Comparison of ENCODE assay signal across 8 cellular contexts in the genomic region with DNA sequence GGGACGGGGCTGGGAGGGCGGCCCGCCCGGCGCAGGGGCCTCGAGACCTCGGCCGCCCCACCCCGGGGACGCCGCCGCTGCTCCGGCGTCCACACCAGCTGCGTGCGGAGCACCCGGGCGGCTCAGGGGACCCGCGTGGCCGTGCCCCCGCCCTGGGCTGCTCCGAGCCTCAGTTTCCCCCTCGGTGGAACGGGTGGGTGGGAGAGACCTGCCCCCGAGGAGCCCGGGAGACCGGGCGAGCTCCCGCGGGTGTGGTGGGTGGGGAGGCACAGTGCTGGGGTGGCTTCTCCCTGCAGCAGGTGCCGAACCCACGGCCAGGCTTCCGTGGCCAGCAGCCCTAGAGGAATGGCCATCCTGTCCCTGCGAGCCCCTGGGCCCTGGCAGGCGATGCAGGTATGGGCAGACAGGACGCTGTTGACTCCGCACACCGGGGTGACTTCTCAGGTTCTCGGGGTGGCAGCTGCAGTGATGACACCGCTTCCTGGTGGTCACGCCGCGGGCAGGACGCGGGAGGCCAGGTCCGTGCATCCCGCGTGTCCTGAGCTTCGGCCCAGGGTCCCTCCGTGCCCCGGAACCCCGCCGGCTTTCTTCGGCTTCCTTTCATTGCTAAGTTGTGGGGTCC. TPM values are rescaled to one million over a fixed set of nuclear protein-coding genes. Genes with fewer than 3 reads are reported as not detected.
DNase-seq lines count a peak whose midpoint lies in the region; ATAC-seq, FAIRE-seq and TF ChIP-seq lines count a peak whose summit lies in the region.

No MANE protein-coding gene starts in this region.

- peaks cover 50% of the 10 kb centered on the region for H3K79me2 ChIP-seq in OCI-LY7 (ENCODE audit: insufficient read depth, low read depth, low read length)

- H3K4me2 ChIP-seq in OCI-LY7 (ENCODE audit: low read length), result peak overlapping the region; percentile 86

- no peaks in the 10 kb centered on the region for H4K20me1 ChIP-seq in OCI-LY7 (ENCODE audit: insufficient read depth, low read length)

- no peaks in the 10 kb centered on the region for H3K9me3 Mint-ChIP-seq in CD8-positive, alpha-beta memory T cell

- peak overlapping the region; percentile 41 for H3K4me3 ChIP-seq in CD8-positive, alpha-beta memory T cell (ENCODE audit: low read length)
- H3K4me3 ChIP-seq in OCI-LY7 (ENCODE audit: low read depth, low read length, poor library complexity, severe bottlenecking) (peak overlapping the region; percentile 78), neutrophil (ENCODE audit: low read depth in 1 of 2, low read length in 1 of 2) (peak overlapping the region; percentile 60 to 83)

- H3K4me1 Mint-ChIP-seq in CD8-positive, alpha-beta memory T cell, result peaks cover 8 to 17% (median 13%) of the 10 kb centered on the region in 3 donors

- TF ChIP-seq CTCF in OCI-LY7 (conservative IDR thresholded peaks at IDR 0.05; ENCODE audit: low read length), result no peak
- no peak for TF ChIP-seq CTCF in neutrophil (IDR thresholded peaks at IDR 0.05)

- no peaks in the 10 kb centered on the region for H3K9me3 ChIP-seq in CD8-positive, alpha-beta memory T cell (ENCODE audit: low read length)
- no peaks in the 10 kb centered on the region for H3K9me3 ChIP-seq in OCI-LY7 (ENCODE audit: low read length)
- no peaks in the 10 kb centered on the region for H3K9me3 ChIP-seq in neutrophil

- no peak for TF ChIP-seq POLR2A in GM12891 (IDR thresholded peaks at IDR 0.05; ENCODE audit: low read depth, low read length)

- H3K36me3 ChIP-seq in CD8-positive, alpha-beta memory T cell (ENCODE audit: insufficient read depth, low read length), result no peaks in the 10 kb centered on the region
- peaks cover 40% of the 10 kb centered on the region for H3K36me3 ChIP-seq in OCI-LY7 (ENCODE audit: insufficient read depth, low read length)
- peaks cover 2% of the 10 kb centered on the region for H3K36me3 ChIP-seq in neutrophil

- H3K27ac ChIP-seq in CD8-positive, alpha-beta memory T cell (ENCODE audit: low read depth, low read length), result no peak overlapping the region
- H3K27ac ChIP-seq in OCI-LY7 (ENCODE audit: low read depth, low read length, poor library complexity, severe bottlenecking), result peak overlapping the region; percentile 97
- H3K27ac ChIP-seq in neutrophil, result peak overlapping the region; percentile 72

- peak overlapping the region; percentile 75 to 93 (median 83) for H3K4me3 Mint-ChIP-seq in CD8-positive, alpha-beta memory T cell

- POLR2A ChIA-PET in CD8-positive, alpha-beta memory T cell (lab: Charles Lee), result interaction anchor here (0.6 kb wide), 1 partner anchor 73 kb away, joined by 6 read pairs; no protein-coding TSS in a partner anchor
- POLR2A ChIA-PET in OCI-LY7 (lab: Charles Lee), result interaction anchor here (1.0 to 2.0 kb wide), 4 partner anchors 23 to 27 kb away, joined by 3 to 13 read pairs (median 8); no protein-coding TSS in a partner anchor

- DNase-seq in CD8-positive, alpha-beta memory T cell, result no peak
- no peak for DNase-seq in OCI-LY7 (ENCODE audit: low spot score)
- DNase-seq in epidermal melanocyte (ENCODE audit: insufficient read length, low spot score), result peak; percentile 5
- DNase-seq in DMS153 treated with DMSO at 0.1 percent for 48 hours (lab: John Stamatoyannopoulos, UW; ENCODE audit: unreplicated experiment), result no peak
- DNase-seq in GM12891 (ENCODE audit: insufficient read length, low spot score), result no peak

- no TSS peak for BruUV-seq in OCI-LY7 (replicated peaks; lab: Mats Ljungman, UMichigan)

- no peak for ATAC-seq in HG03439 (IDR thresholded peaks at IDR 0.05; ENCODE audit: unreplicated experiment)
- ATAC-seq in GM21825 (IDR thresholded peaks at IDR 0.05; ENCODE audit: unreplicated experiment), result no peak

- H3K4me1 ChIP-seq in CD8-positive, alpha-beta memory T cell (ENCODE audit: insufficient read depth, low read length), result peaks cover 14% of the 10 kb centered on the region
- peaks cover 84% of the 10 kb centered on the region for H3K4me1 ChIP-seq in OCI-LY7 (ENCODE audit: insufficient read depth, low read length, poor library complexity, severe bottlenecking)
- H3K4me1 ChIP-seq in neutrophil (ENCODE audit: control insufficient read depth in 1 of 2, insufficient read depth in 1 of 2, low read depth in 1 of 2, low read length in 1 of 2), result peaks cover 16 to 39% of the 10 kb centered on the region in 2 experiments

- intact Hi-C loops in OCI-LY7 (cut with micrococcal nuclease; ENCODE audit: unreplicated experiment), result loop anchor here (2.0 kb wide), 2 partner anchors 24 to 64 kb away; no protein-coding TSS in a partner anchor

- no peak for FAIRE-seq in GM12891 (lab: Jason Lieb, UNC)

- H3K9me2 ChIP-seq in OCI-LY7 (ENCODE audit: insufficient read depth, low read length), result no peaks in the 10 kb centered on the region

- H3K27me3 ChIP-seq in CD8-positive, alpha-beta memory T cell (ENCODE audit: insufficient read depth, low read length, poor library complexity, severe bottlenecking), result peaks cover 4% of the 10 kb centered on the region
- peaks cover 42% of the 10 kb centered on the region for H3K27me3 ChIP-seq in neutrophil

- H3K36me3 Mint-ChIP-seq in CD8-positive, alpha-beta memory T cell, result peaks cover 0 to 2% (median 1%) of the 10 kb centered on the region in 3 donors

- H2AFZ ChIP-seq in OCI-LY7 (ENCODE audit: low read length), result no peak overlapping the region

- H3K27ac Mint-ChIP-seq in CD8-positive, alpha-beta memory T cell, result peak overlapping the region in 2 of 8 donors; percentile 70

- peaks cover 18 to 22% of the 10 kb centered on the region in 2 donors for H3K27me3 Mint-ChIP-seq in CD8-positive, alpha-beta memory T cell

- CTCF ChIA-PET in CD8-positive, alpha-beta memory T cell (lab: Charles Lee), result interaction anchor here (0.8 to 1.9 kb wide), 2 partner anchors 39 to 42 kb away, joined by 4 to 6 read pairs; no protein-coding TSS in a partner anchor
- CTCF ChIA-PET in OCI-LY7 (lab: Charles Lee; ENCODE audit: unreplicated experiment), result no interaction called here

TF ChIP-seq in GM12891, 5 proteins besides CTCF, POLR2A, EP300 and RAD21:
- TF ChIP-seq POU2F2 (IDR thresholded peaks at IDR 0.05; ENCODE audit: low read depth, low read length), result no peak
- TF ChIP-seq SPI1 (IDR thresholded peaks at IDR 0.05; ENCODE audit: low read depth, low read length), result no peak
- TF ChIP-seq PAX5 (IDR thresholded peaks at IDR 0.05; ENCODE audit: insufficient read depth, low read length, severe bottlenecking), result no peak
- no peak for TF ChIP-seq TAF1 (IDR thresholded peaks at IDR 0.05; ENCODE audit: low read depth, low read length)
- TF ChIP-seq POLR2AphosphoS5 (IDR thresholded peaks at IDR 0.05; ENCODE audit: low read depth, low read length), result no peak

RNA-seq across cellular contexts. Expression of gene DEF8, which starts 0.7 kb away (rescaled TPM):
- total RNA-seq in CD8-positive, alpha-beta memory T cell, result 10 to 100 TPM; 41.1 to 44.9 TPM
- polyA plus RNA-seq in CD8-positive, alpha-beta memory T cell, result 28.4 TPM
- total RNA-seq in OCI-LY7 (2014; rRNA removed; shearing (Covaris generic)), result 222 and 292 TPM in 2 replicates
- total RNA-seq in OCI-LY7 (2022), result 295 and 380 TPM in 2 replicates
- 22.5 TPM for polyA plus RNA-seq in GM12891 (2012; ENCODE audit: low read depth, missing spikeins)

RNA-seq across cellular contexts. Expression of gene TUBB3, which starts 26.1 kb away (rescaled TPM):
- total RNA-seq in CD8-positive, alpha-beta memory T cell, result under 1 TPM; 0.31 to 0.38 TPM
- not detected for polyA plus RNA-seq in CD8-positive, alpha-beta memory T cell
- total RNA-seq in OCI-LY7 (2014; rRNA removed; shearing (Covaris generic)), result 59.6 and 63.7 TPM in 2 replicates
- 118 and 192 TPM in 2 replicates for total RNA-seq in OCI-LY7 (2022)
- 1.6 TPM for polyA plus RNA-seq in GM12891 (2012; ENCODE audit: low read depth, missing spikeins)

RNA-seq across cellular contexts. Expression of gene MC1R, which starts 30.6 kb away (rescaled TPM):
- 1 to 10 TPM; 1.9 to 2.6 TPM for total RNA-seq in CD8-positive, alpha-beta memory T cell
- polyA plus RNA-seq in CD8-positive, alpha-beta memory T cell, result 0.86 TPM
- total RNA-seq in OCI-LY7 (2014; rRNA removed; shearing (Covaris generic)), result 7.3 and 8.3 TPM in 2 replicates
- 22.3 and 23.8 TPM in 2 replicates for total RNA-seq in OCI-LY7 (2022)
- polyA plus RNA-seq in GM12891 (2012; ENCODE audit: low read depth, missing spikeins), result 0.67 TPM

Comparison
In these comparisons a context has a peak if more than half of its experiments do, and no peak if none do; other contexts are left out.
1. RNA of gene DEF8, which starts 0.7 kb away (total RNA-seq): 222 to 380 TPM in OCI-LY7; 41.1 to 44.9 TPM in CD8-positive, alpha-beta memory T cell; every median in the first group is over 4 times any median in the second.
2. RNA of gene TUBB3, which starts 26.1 kb away (total RNA-seq): 59.6 to 192 TPM in OCI-LY7; 0.31 to 0.38 TPM in CD8-positive, alpha-beta memory T cell; every median in the first group is over 10 times any median in the second.
3. Peak in every context shown above with its lines, with median percentiles within 50 percentile points of each other: H3K4me3 ChIP-seq.